Comparison of ENCODE assay signal across 1 cellular context in the genomic region with DNA sequence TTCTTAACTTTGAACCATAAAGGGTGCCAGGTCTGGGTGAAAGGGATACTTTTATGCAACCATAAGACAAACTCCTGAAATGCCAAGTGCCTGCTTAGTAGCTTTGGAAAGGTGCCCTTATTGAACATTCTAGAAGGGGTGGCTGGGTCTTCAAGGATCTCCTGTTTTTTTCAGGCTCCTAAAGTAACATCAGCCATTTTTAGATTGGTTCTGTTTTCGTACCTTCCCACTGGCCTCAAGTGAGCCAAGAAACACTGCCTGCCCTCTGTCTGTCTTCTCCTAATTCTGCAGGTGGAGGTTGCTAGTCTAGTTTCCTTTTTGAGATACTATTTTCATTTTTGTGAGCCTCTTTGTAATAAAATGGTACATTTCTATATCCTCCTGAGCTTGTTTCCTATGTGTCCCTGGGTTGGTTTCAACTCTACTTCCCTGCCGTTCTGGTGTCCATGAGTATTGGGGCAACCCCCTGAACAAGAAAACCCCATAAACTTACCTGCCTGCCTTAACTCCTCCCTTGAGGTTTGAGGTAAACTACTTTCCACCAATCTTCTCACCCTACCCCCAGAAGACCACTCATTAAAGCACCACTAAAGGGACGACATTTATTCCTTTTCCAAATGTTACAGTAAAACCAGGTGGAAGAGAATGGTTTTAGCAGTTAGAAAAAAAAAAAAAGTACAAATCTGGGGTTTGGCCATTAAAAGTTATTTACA.
TF ChIP-seq lines count a peak whose summit lies in the region.

No MANE protein-coding gene starts in this region.

TF ChIP-seq in HepG2, 621 proteins besides CTCF, POLR2A, EP300 and RAD21:
- TF ChIP-seq SSRP1 (CRISPR knock-in tag; IDR thresholded peaks at IDR 0.05) (no peak), ZNF768 (CRISPR knock-in tag; IDR thresholded peaks at IDR 0.05) (no peak), ZC3H13 (CRISPR knock-in tag; IDR thresholded peaks at IDR 0.05) (peak; percentile 36; the same call in 1 of the 2 replicates), AGO2 (optimal IDR thresholded peaks at IDR 0.05; ENCODE audit: low read depth, low read length) (peak; percentile 8), RBFOX2 (IDR thresholded peaks at IDR 0.05; ENCODE audit: low read depth, low read length) (peak; percentile 58), RBM22 (optimal IDR thresholded peaks at IDR 0.05; ENCODE audit: low read length) (peak; percentile 75)
- TF ChIP-seq, protein P1, sequence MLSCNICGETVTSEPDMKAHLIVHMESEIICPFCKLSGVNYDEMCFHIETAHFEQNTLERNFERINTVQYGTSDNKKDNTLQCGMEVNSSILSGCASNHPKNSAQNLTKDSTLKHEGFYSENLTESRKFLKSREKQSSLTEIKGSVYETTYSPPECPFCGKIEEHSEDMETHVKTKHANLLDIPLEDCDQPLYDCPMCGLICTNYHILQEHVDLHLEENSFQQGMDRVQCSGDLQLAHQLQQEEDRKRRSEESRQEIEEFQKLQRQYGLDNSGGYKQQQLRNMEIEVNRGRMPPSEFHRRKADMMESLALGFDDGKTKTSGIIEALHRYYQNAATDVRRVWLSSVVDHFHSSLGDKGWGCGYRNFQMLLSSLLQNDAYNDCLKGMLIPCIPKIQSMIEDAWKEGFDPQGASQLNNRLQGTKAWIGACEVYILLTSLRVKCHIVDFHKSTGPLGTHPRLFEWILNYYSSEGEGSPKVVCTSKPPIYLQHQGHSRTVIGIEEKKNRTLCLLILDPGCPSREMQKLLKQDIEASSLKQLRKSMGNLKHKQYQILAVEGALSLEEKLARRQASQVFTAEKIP (CRISPR knock-in tag; IDR thresholded peaks at IDR 0.05; ENCODE audit: borderline replicate concordance) = no peak
